ENCODE assay signal across 9 cellular contexts in the genomic region with DNA sequence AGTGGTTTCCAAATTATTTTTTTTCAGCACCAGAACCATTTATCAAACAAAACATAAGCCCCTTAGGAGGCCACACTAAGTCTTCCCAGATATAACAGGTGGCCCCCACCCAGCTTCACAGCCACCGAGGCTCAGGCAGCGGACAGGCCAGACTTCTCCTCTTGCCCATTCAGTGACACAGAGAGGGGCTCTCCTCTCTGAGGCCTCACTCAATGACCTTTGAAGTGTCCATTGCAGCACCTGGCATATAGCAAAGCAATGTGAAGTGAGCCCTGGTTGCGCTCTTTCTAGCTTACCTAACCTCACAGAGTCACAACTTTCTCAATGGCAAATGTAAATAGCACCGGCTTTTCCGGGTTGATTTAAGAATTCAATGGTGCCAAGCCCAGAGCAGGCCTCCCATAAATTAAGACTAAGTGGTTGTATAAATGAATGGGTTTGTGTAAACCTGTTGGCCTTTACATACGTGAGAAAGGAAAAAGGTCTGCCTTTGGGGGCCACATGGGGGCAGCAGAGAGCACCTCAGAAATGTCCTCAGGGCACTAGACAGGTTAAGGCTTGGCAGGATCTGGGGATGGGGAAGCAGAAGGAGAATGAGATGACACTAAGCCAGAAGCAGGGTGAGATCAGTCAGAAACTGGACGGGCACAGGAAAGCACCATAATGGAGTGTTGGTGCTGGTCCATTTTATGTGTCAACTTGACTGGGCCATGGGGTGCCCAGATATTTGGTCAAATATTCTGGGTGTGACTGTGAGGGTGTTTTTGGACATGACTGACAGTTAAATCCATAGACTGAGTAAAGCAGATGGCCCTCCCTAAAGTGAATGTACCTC. TPM values are rescaled to one million over a fixed set of nuclear protein-coding genes. Genes with fewer than 3 reads are reported as not detected.
DNase-seq lines count a peak whose midpoint lies in the region; ATAC-seq, FAIRE-seq and TF ChIP-seq lines count a peak whose summit lies in the region.
"Had no signal": no experiment of that assay in that cellular context is flagged by ENCODE, and none has a peak within 500 bp of the region (broad histone marks: within the 10 kb centered on the region; RNA-seq: fewer than 3 reads in every experiment).

No MANE protein-coding gene starts in this region.

- H2AFZ ChIP-seq in DND-41 (ENCODE audit: low read depth, low read length) (no peak overlapping the region), HepG2 (ENCODE audit: low read length) (no peak overlapping the region)

- H3K27me3 ChIP-seq in DND-41 (ENCODE audit: insufficient read depth, low read length, poor library complexity) (no peaks in the 10 kb centered on the region), brain microvascular endothelial cell (replicated peaks) (peaks cover 16% of the 10 kb centered on the region), HepG2 (ENCODE audit: control insufficient read depth in 1 of 2, insufficient read depth in 2 of 2, low read length in 2 of 2) (no peaks in the 10 kb centered on the region), upper lobe of right lung (no peaks in the 10 kb centered on the region)

- H3K4me3 ChIP-seq in DND-41 (ENCODE audit: low read depth in 1 of 2, low read length in 2 of 2) (no peak overlapping the region), HFF-Myc (replicated peaks; ENCODE audit: low read depth, low read length) (no peak overlapping the region), brain microvascular endothelial cell (ENCODE audit: low read depth, low read length) (no peak overlapping the region), HepG2 (replicated peaks in 1 of 3; ENCODE audit: insufficient read depth in 1 of 3, low read depth in 2 of 3, low read length in 3 of 3) (no peak overlapping the region), upper lobe of right lung (no peak overlapping the region)

- peak; percentile 89 for TF ChIP-seq CTCF in DND-41 (IDR thresholded peaks at IDR 0.05; ENCODE audit: borderline replicate concordance, extremely low read depth, low read length, poor library complexity, severe bottlenecking)
- TF ChIP-seq CTCF in HFF-Myc (IDR thresholded peaks at IDR 0.05; ENCODE audit: low read depth, low read length, missing control alignments): peak; percentile 86
- peak; percentile 95 for TF ChIP-seq CTCF in brain microvascular endothelial cell (IDR thresholded peaks at IDR 0.05; ENCODE audit: low read depth, low read length, missing control alignments)
- peak; percentile 77 for TF ChIP-seq CTCF in HepG2 (CRISPR knock-in tag; IDR thresholded peaks at IDR 0.05)
- TF ChIP-seq CTCF in upper lobe of right lung (IDR thresholded peaks at IDR 0.05): peak; percentile 60

- intact Hi-C loops in HepG2 (cut with micrococcal nuclease; ENCODE audit: unreplicated experiment) (loop anchor here (2.0 kb wide), 2 partner anchors 73 to 291 kb away; no protein-coding TSS in a partner anchor), upper lobe of right lung (cut with DNase I) (no loop called here)

- no TSS peak for BruUV-seq in HepG2 (replicated peaks; lab: Mats Ljungman, UMichigan)

- no peaks in the 10 kb centered on the region for H3K4me1 ChIP-seq in DND-41 (ENCODE audit: insufficient read depth, low read length)
- H3K4me1 ChIP-seq in HepG2 (ENCODE audit: insufficient read depth, low read length): no peaks in the 10 kb centered on the region
- no peaks in the 10 kb centered on the region for H3K4me1 ChIP-seq in upper lobe of right lung

- CTCF ChIA-PET in HepG2 (lab: Yijun Ruan, JAX; ENCODE audit: low intra/inter-chr PET ratio, low total read pairs): interaction anchor here (1.9 to 2.1 kb wide), 3 partner anchors 74 to 294 kb away, joined by 7 to 11 read pairs (median 9); no protein-coding TSS in a partner anchor

- H3K9ac ChIP-seq in DND-41 (ENCODE audit: low read depth, low read length) (no peak overlapping the region), HepG2 (ENCODE audit: insufficient read depth, low read depth, low read length) (no peak overlapping the region)

- ATAC-seq in DND-41 (ENCODE audit: insufficient read depth, low read depth) (peak; percentile 80), HepG2 (peak; percentile 85), upper lobe of right lung (peak; percentile 86), GM19328 (IDR thresholded peaks at IDR 0.05; ENCODE audit: unreplicated experiment) (no peak)

- H3K36me3 ChIP-seq in DND-41 (ENCODE audit: insufficient read depth, low read length) (no peaks in the 10 kb centered on the region), brain microvascular endothelial cell (replicated peaks) (no peaks in the 10 kb centered on the region), HepG2 (replicated peaks in 1 of 2; ENCODE audit: control insufficient read depth in 1 of 2, insufficient read depth in 2 of 2, low read length in 2 of 2) (no peaks in the 10 kb centered on the region), upper lobe of right lung (no peaks in the 10 kb centered on the region)

- WGBS in HepG2 (ENCODE audit: low lambda C conversion rate): 30% methylated on average over 6 of the region's 7 CpGs

- no peak for TF ChIP-seq POLR2A in HepG2 (IDR thresholded peaks at IDR 0.05; ENCODE audit: insufficient read depth in 1 of 2, low read depth in 2 of 2, low read length in 2 of 2)

- H4K20me1 ChIP-seq in DND-41 (ENCODE audit: insufficient read depth, low read length) (no peaks in the 10 kb centered on the region), HepG2 (ENCODE audit: insufficient read depth, low read length) (no peaks in the 10 kb centered on the region)

- POLR2A ChIA-PET in HepG2 (lab: Yijun Ruan, JAX): no interaction called here

- in situ Hi-C loops in brain microvascular endothelial cell (cut with HindIII; ENCODE audit: low pct_ligation_motif_present, low sequenced_read_pairs) (no loop called here), HepG2 (cut with HindIII; ENCODE audit: extremely low pct_ligation_motif_present, low pct_unique_long_range_greater_than_20kb) (no loop called here)

- H3K79me2 ChIP-seq in DND-41 (ENCODE audit: insufficient read depth, low read length): no peaks in the 10 kb centered on the region
- H3K79me2 ChIP-seq in HepG2 (ENCODE audit: insufficient read depth, low read length): no peaks in the 10 kb centered on the region

- peaks cover 6% of the 10 kb centered on the region for H3K9me3 ChIP-seq in DND-41 (ENCODE audit: insufficient read depth, low read length, severe bottlenecking)
- H3K9me3 ChIP-seq in HepG2 (ENCODE audit: low read length): no peaks in the 10 kb centered on the region
- no peaks in the 10 kb centered on the region for H3K9me3 ChIP-seq in upper lobe of right lung

- no peak for TF ChIP-seq EP300 in HepG2 (IDR thresholded peaks at IDR 0.05; ENCODE audit: low read depth in 2 of 2, low read length in 2 of 2)
- TF ChIP-seq EP300 in HepG2 (CRISPR knock-in tag; IDR thresholded peaks at IDR 0.05; ENCODE audit: borderline replicate concordance): no peak

- H3K4me2 ChIP-seq in DND-41 (ENCODE audit: insufficient read depth, low read length): no peak overlapping the region
- H3K4me2 ChIP-seq in HepG2 (ENCODE audit: low read depth, low read length): no peak overlapping the region

- DNase-seq in DND-41 (peak; percentile 72), HFF-Myc (ENCODE audit: extremely low read depth, low read depth) (peak; percentile 22), OCI-M1 (lab: John Stamatoyannopoulos, UW) (peak; percentile 76), brain microvascular endothelial cell (peak; percentile 37), HepG2 (ENCODE audit: low spot score) (peak; percentile 28), upper lobe of right lung (no peak)
- no peak for DNase-seq in central memory CD4-positive, alpha-beta T cell
- DNase-seq: activated B cell treated with CpG ODN at 0.5 μM for 24 hours had no signal

- no peak for TF ChIP-seq RAD21 in HepG2 (CRISPR knock-in tag; IDR thresholded peaks at IDR 0.05)

- H3K27ac ChIP-seq in DND-41 (ENCODE audit: low read length): 0 out of 2 replicates have a peak overlapping the region, but pooled peaks have one; percentile 5
- H3K27ac ChIP-seq in brain microvascular endothelial cell: no peak overlapping the region
- H3K27ac ChIP-seq in HepG2 (ENCODE audit: extremely low read length, insufficient read depth, low read length): no peak overlapping the region
- no peak overlapping the region for H3K27ac ChIP-seq in upper lobe of right lung

- peak; percentile 37 for FAIRE-seq in HepG2 (lab: Jason Lieb, UNC)

TF ChIP-seq in HepG2, 621 proteins besides CTCF, POLR2A, EP300 and RAD21:
- TF ChIP-seq STAG1 (CRISPR knock-in tag; IDR thresholded peaks at IDR 0.05) (peak; percentile 50), XRCC5 (optimal IDR thresholded peaks at IDR 0.05; ENCODE audit: low read length) (peak; percentile 21), KDM4B (CRISPR knock-in tag; IDR thresholded peaks at IDR 0.05) (no peak), SMC3 (IDR thresholded peaks at IDR 0.05; ENCODE audit: low read length) (peak; percentile 74), ZIK1 (CRISPR knock-in tag; IDR thresholded peaks at IDR 0.05; ENCODE audit: borderline replicate concordance, low read depth) (no peak)

RNA-seq across cellular contexts. Expression of a gene that starts 59.1 kb away (rescaled TPM):
- total RNA-seq in HepG2 (2016; rRNA removed; fragmentation: Illumina TruSeq; extraction: Trizol) (0.76 and 1.3 TPM in 2 replicates), upper lobe of right lung (not detected)
- not detected in 2 replicates for total RNA-seq in HepG2 (2016; cell fraction: cytosol; rRNA removed; fragmentation: Illumina TruSeq; extraction: Trizol; ENCODE audit: low read depth)
- 0.77 and 1.4 TPM in 2 replicates for total RNA-seq in HepG2 (2016; cell fraction: insoluble cytoplasmic fraction; rRNA removed; fragmentation: Illumina TruSeq; extraction: Trizol)
- total RNA-seq in HepG2 (2016; cell fraction: membrane; rRNA removed; fragmentation: Illumina TruSeq; extraction: Trizol): 0.22 and 0.38 TPM in 2 replicates
- total RNA-seq in HepG2 (2016; cell fraction: nucleus; rRNA removed; fragmentation: Illumina TruSeq; extraction: Trizol): 2.2 and 3.2 TPM in 2 replicates
- 0.27 and 0.45 TPM in 2 replicates for polyA plus RNA-seq in HepG2 (2011; rRNA removed)
- 0.17 TPM in 2 replicates for polyA plus RNA-seq in HepG2 (2011; cell fraction: cytosol; rRNA removed)
- polyA plus RNA-seq in HepG2 (2011; cell fraction: nucleus; rRNA removed): 0.58 and 1.5 TPM in 2 replicates
- 0.16 and 0.21 TPM in 2 replicates for polyA plus RNA-seq in HepG2 (2012)
- polyA plus RNA-seq in HepG2 (2016; cell fraction: cytosol; fragmentation: Illumina TruSeq; extraction: Trizol; ENCODE audit: low read depth): not detected in 2 replicates
- polyA plus RNA-seq in HepG2 (2016; cell fraction: insoluble cytoplasmic fraction; fragmentation: Illumina TruSeq; extraction: Trizol; ENCODE audit: low read depth): 0.44 and 0.58 TPM in 2 replicates
- polyA plus RNA-seq in HepG2 (2016; cell fraction: membrane; fragmentation: Illumina TruSeq; extraction: Trizol; ENCODE audit: low read depth): 0.09 and 0.22 TPM in 2 replicates
- polyA plus RNA-seq in HepG2 (2016; cell fraction: nucleus; fragmentation: Illumina TruSeq; extraction: Trizol; ENCODE audit: insufficient read depth, low read depth): 1.5 and 2.0 TPM in 2 replicates
- 1.4 TPM in 1 of 2 replicates, not detected in the other for polyA minus RNA-seq in HepG2 (2011; rRNA and poly(A)+ RNA removed; ENCODE audit: low replicate concordance)
- polyA minus RNA-seq in HepG2 (2011; cell fraction: cytosol; rRNA and poly(A)+ RNA removed): 0.20 TPM in 1 of 2 replicates, not detected in the other
- polyA minus RNA-seq in HepG2 (2011; cell fraction: nucleus; rRNA and poly(A)+ RNA removed): 2.0 and 2.2 TPM in 2 replicates
- total RNA-seq: activated B cell treated with CpG ODN at 0.5 μM for 24 hours had no signal

Comparison
In these comparisons a context has a peak if more than half of its experiments do, and no peak if none do; other contexts are left out.
1. DNase-seq: peak in DND-41 (single experiment), HFF-Myc (single experiment), OCI-M1 (single experiment), brain microvascular endothelial cell (single experiment) and HepG2 (single experiment); none in upper lobe of right lung (single experiment) and central memory CD4-positive, alpha-beta T cell (single experiment).
2. Peak in every context shown above with its lines, with median percentiles within 50 percentile points of each other: CTCF ChIP-seq.